In the genomic region with DNA sequence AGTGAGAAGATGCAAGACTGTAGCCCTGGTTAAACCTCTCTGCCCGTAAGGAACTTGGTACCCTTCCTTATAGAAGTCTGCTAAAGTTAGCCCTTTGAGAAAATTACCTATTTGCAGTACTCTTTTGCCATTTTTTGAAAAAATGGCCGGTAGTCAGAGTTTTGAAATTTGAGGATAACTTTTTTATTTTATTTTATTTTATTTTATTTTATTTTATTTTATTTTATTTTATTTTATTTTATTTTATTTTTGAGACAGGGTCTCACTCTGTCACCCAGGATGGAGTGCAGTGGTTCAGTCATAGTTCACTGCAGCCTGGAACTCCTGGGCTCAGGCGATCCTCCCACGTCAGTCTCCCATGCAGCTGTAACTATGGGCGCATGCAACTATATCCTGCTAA, we compare ENCODE assay signal across 3 cellular contexts. TPM values are rescaled to one million over a fixed set of nuclear protein-coding genes. Genes with fewer than 3 reads are reported as not detected.
"Had no signal": no experiment of that assay in that cellular context is flagged by ENCODE, and none has a peak within 500 bp of the region (broad histone marks: within the 10 kb centered on the region; RNA-seq: fewer than 3 reads in every experiment).

No MANE protein-coding gene starts in this region.

RNA-seq across cellular contexts. Expression of gene CACNB2, which starts 41.2 kb away (rescaled TPM):
- total RNA-seq: HepG2, HFFc6, HT1080 had no signal
- polyA plus RNA-seq: HepG2 had no signal
